Comparison of ENCODE assay signal across 8 cellular contexts in genomic region chr16:29745853-29746345, GRCh38.
DNase-seq lines count a peak whose midpoint lies in the region; ATAC-seq, FAIRE-seq and TF ChIP-seq lines count a peak whose summit lies in the region.

C16orf54 (minus strand) TSS chr16:29745990; CDS start chr16:29744951, 1,039 bp downstream.

- DNase-seq in GM13976 (ENCODE audit: low spot score) (peak; percentile 73), SKM-1 treated with dmso at 0.1 percent for 144 hours (lab: John Stamatoyannopoulos, UW; ENCODE audit: unreplicated experiment) (peak; percentile 97), activated gamma-delta T cell (lab: John Stamatoyannopoulos, UW) (peak; percentile 72), midbrain (lab: John Stamatoyannopoulos, UW) (peak; percentile 12), NCI-H82 (lab: John Stamatoyannopoulos, UW) (no peak), H54 (ENCODE audit: insufficient read length, low spot score) (no peak)
- peak; percentile 86 for DNase-seq in stimulated activated naive CD4-positive, alpha-beta T cell treated with Interleukin-2 at 50 U/mL for 16 hours (lab: John Stamatoyannopoulos, UW)

- in situ Hi-C loops in GM13976 (cut with MboI; ENCODE audit: low sequenced_read_pairs, unreplicated experiment), result no loop called here

- no peak for TF ChIP-seq POLR2A in H54 (IDR thresholded peaks at IDR 0.05; ENCODE audit: low read depth, low read length)

- peak; percentile 64 for ATAC-seq in HG02763 (IDR thresholded peaks at IDR 0.05; ENCODE audit: unreplicated experiment)

- FAIRE-seq in H54 (lab: Jason Lieb, UNC), result no peak

- no peak for TF ChIP-seq CTCF in GM13976 (IDR thresholded peaks at IDR 0.05; ENCODE audit: borderline replicate concordance, control extremely low read depth, extremely low read depth, insufficient read depth, missing control alignments)

Comparison
In these comparisons a context has a peak if more than half of its experiments do, and no peak if none do; other contexts are left out.
1. DNase-seq: peak in GM13976 (single experiment), SKM-1 treated with dmso at 0.1 percent for 144 hours (single experiment), activated gamma-delta T cell (single experiment), midbrain (single experiment) and stimulated activated naive CD4-positive, alpha-beta T cell treated with Interleukin-2 at 50 U/mL for 16 hours (single experiment); none in NCI-H82 (single experiment) and H54 (single experiment).